In the genomic region with DNA sequence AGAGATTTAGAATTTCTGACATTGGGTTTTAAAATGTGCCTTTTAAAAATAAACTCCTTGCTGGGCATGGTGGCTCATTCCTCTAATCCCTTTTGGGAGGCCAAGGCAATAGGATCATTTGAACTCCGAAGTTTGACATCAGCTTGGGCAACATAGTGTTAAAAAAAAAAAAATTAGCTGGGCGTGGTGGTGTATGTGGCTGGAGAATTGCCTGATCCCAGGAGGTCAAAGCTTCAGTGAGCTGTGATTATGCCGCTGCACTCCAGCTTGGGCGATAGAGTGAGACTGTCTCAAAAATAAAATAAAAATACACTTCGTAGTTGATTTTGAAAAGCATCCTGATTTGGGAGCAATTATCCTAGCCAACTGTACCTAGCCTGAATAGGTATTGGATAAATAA, we compare ENCODE assay signal across 22 cellular contexts.
"Had no signal": no experiment of that assay in that cellular context is flagged by ENCODE, and none has a peak within 500 bp of the region (broad histone marks: within the 10 kb centered on the region; RNA-seq: fewer than 3 reads in every experiment).

No MANE protein-coding gene starts in this region.

- H3K36me3 ChIP-seq: cardiac muscle cell, esophagus muscularis mucosa, left ventricle myocardium inferior, tibial nerve, uterus had no signal

- H3K27me3 ChIP-seq: cardiac muscle cell, esophagus muscularis mucosa, tibial nerve, uterus had no signal

- H3K9me3 ChIP-seq: esophagus muscularis mucosa, left ventricle myocardium inferior, tibial nerve, uterus had no signal

- ATAC-seq: activated CD8-positive, alpha-beta T cell treated with anti-CD3 and anti-CD28 coated beads for 36 hours had no signal

- H3K4me3 ChIP-seq: cardiac muscle cell, esophagus muscularis mucosa, left ventricle myocardium inferior, tibial nerve, uterus had no signal

- H3K27ac ChIP-seq: cardiac muscle cell, esophagus muscularis mucosa, left ventricle myocardium inferior, tibial nerve, uterus had no signal

- DNase-seq: activated CD4-positive, alpha-beta T cell treated with anti-CD3 and anti-CD28 coated beads, Interleukin-2, amount 10 ng/mL, durations not matched to agents 24 days and 14 days; activated CD4-positive, CD25-positive, alpha-beta regulatory T cell; activated CD8-positive, alpha-beta T cell treated with anti-CD3 and anti-CD28 coated beads for 36 hours; activated naive CD4-positive, alpha-beta T cell treated with Interleukin-2 at 50 U/mL for 16 hours; activated naive CD8-positive, alpha-beta T cell treated with anti-CD3 and anti-CD28 coated beads, Interleukin-2, amount 10 ng/mL, durations not matched to agents 7 days and 5 days; activated T-cell treated with anti-CD3 and anti-CD28 coated beads, Interleukin-2, amount 50 U/mL, for 1 hour; amygdala; dermis blood vessel endothelial cell; effector memory CD4-positive, alpha-beta T cell; hypothalamus; islet precursor cell; left ventricle myocardium inferior; occipital lobe; posterior cingulate gyrus; retina; stimulated activated CD4-positive, alpha-beta T cell treated with anti-CD3 and anti-CD28 coated beads, Interleukin-12 subunit alpha, Interleukin-12 subunit beta, amount 100 ng/mL, for 4 hours; stimulated activated CD4-positive, alpha-beta T cell treated with anti-CD3 and anti-CD28 coated beads, Interleukin-1b, Interleukin-23, amount 100 ng/mL, for 48 hours; stimulated activated naive CD4-positive, alpha-beta T cell treated with Interleukin-2 at 50 U/mL for 16 hours; uterus had no signal
